1 cellular context compared by ENCODE assay signal in the genomic region with DNA sequence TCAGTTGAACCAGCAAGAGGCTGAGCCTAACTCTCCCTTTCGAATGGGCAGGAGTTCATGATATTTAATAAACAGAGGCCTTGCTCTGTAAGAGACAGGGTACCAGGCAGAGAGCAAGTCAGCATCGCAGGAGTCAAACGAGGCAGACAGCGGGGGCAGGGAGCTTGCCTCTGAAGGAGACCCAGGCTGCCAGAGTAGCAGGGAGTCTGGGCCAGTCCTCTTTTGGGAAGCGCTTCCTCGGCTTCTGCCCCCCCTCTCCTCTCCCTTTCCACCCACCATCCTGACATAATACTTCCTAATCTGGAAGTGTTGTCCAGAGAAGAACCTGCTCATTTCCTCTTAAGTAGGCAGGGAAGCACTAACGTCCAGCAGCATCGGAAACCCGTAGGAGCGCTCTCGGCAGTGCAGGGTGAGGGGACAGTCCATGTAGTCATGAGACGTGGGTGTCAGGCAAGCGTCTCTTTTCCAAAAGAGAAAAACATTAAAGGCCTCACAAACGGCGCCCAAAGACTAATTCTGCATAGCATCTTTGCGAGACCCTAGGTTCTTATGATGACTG.
TF ChIP-seq lines count a peak whose summit lies in the region.

No MANE protein-coding gene starts in this region.

TF ChIP-seq in H1, 55 proteins besides CTCF, POLR2A, EP300 and RAD21:
- no peak for TF ChIP-seq CTBP2 (IDR thresholded peaks at IDR 0.05; ENCODE audit: borderline replicate concordance, insufficient read depth, insufficient read length, low read length)
- TF ChIP-seq, protein P1, sequence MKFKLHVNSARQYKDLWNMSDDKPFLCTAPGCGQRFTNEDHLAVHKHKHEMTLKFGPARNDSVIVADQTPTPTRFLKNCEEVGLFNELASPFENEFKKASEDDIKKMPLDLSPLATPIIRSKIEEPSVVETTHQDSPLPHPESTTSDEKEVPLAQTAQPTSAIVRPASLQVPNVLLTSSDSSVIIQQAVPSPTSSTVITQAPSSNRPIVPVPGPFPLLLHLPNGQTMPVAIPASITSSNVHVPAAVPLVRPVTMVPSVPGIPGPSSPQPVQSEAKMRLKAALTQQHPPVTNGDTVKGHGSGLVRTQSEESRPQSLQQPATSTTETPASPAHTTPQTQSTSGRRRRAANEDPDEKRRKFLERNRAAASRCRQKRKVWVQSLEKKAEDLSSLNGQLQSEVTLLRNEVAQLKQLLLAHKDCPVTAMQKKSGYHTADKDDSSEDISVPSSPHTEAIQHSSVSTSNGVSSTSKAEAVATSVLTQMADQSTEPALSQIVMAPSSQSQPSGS (IDR thresholded peaks at IDR 0.05; ENCODE audit: low read length), result no peak
- TF ChIP-seq MAFK (IDR thresholded peaks at IDR 0.05; ENCODE audit: low read depth, low read length), result no peak
- no peak for TF ChIP-seq SIN3A (conservative IDR thresholded peaks at IDR 0.05 in 1 of 2, IDR thresholded peaks at IDR 0.05 in 1 of 2; ENCODE audit: low read depth in 1 of 2, low read length in 2 of 2)
- no peak for TF ChIP-seq SRF (IDR thresholded peaks at IDR 0.05; ENCODE audit: low read depth, low read length)
- no peak for TF ChIP-seq SAP30 (IDR thresholded peaks at IDR 0.05; ENCODE audit: insufficient read depth, insufficient replicate concordance, low read length)
- TF ChIP-seq USF2 (IDR thresholded peaks at IDR 0.05; ENCODE audit: low read length), result no peak
- no peak for TF ChIP-seq RBBP5 (IDR thresholded peaks at IDR 0.05; ENCODE audit: borderline replicate concordance, low read depth, low read length)
TF ChIP-seq in H1: peak in this region for 0.
